ENCODE assay signal across 3 cellular contexts in genomic region chr16:85654251-85655115, GRCh38.
TF ChIP-seq lines count a peak whose summit lies in the region.

No MANE protein-coding gene starts in this region.

TF ChIP-seq in HCT116, 20 proteins besides CTCF, POLR2A, EP300 and RAD21 (continues in another document):
- TF ChIP-seq YY1 (IDR thresholded peaks at IDR 0.05; ENCODE audit: extremely low read depth, insufficient replicate concordance, low read depth, low read length) (no peak), ATF3 (IDR thresholded peaks at IDR 0.05) (no peak), SP1 (IDR thresholded peaks at IDR 0.05; ENCODE audit: low read depth) (no peak), ELF1 (IDR thresholded peaks at IDR 0.05; ENCODE audit: borderline replicate concordance, low read depth) (no peak), CEBPB (IDR thresholded peaks at IDR 0.05; ENCODE audit: low read depth) (no peak), ZFX (IDR thresholded peaks at IDR 0.05) (no peak), SIN3A (IDR thresholded peaks at IDR 0.05; ENCODE audit: low read depth) (no peak), EZH2phosphoT487 (IDR thresholded peaks at IDR 0.05; ENCODE audit: borderline replicate concordance) (no peak), JUND (IDR thresholded peaks at IDR 0.05) (no peak), TCF7L2 (IDR thresholded peaks at IDR 0.05; ENCODE audit: borderline replicate concordance, extremely low read depth, insufficient read depth, insufficient read length) (no peak), ZBTB33 (IDR thresholded peaks at IDR 0.05; ENCODE audit: extremely low read depth, insufficient replicate concordance, low read length) (no peak), ZNF274 (IDR thresholded peaks at IDR 0.05; ENCODE audit: low read depth, low read length) (no peak), EZH2 (IDR thresholded peaks at IDR 0.05) (no peak), CBX3 (IDR thresholded peaks at IDR 0.05; ENCODE audit: low read depth) (no peak), REST (IDR thresholded peaks at IDR 0.05; ENCODE audit: low read depth) (no peak), SRF (IDR thresholded peaks at IDR 0.05; ENCODE audit: low read depth) (no peak), EGR1 (IDR thresholded peaks at IDR 0.05; ENCODE audit: low read depth) (no peak)

TF ChIP-seq in PFSK-1, 5 proteins besides CTCF, POLR2A, EP300 and RAD21:
- TF ChIP-seq POLR2AphosphoS5 (IDR thresholded peaks at IDR 0.05; ENCODE audit: low read depth, low read length) = 0 out of 2 replicates have a peak, but pooled peaks have one; percentile 16
- no peak for TF ChIP-seq REST (IDR thresholded peaks at IDR 0.05; ENCODE audit: insufficient read depth in 1 of 2, low read depth in 2 of 2, low read length in 2 of 2)

TF ChIP-seq in H1, 55 proteins besides CTCF, POLR2A, EP300 and RAD21:
- TF ChIP-seq, protein P1, sequence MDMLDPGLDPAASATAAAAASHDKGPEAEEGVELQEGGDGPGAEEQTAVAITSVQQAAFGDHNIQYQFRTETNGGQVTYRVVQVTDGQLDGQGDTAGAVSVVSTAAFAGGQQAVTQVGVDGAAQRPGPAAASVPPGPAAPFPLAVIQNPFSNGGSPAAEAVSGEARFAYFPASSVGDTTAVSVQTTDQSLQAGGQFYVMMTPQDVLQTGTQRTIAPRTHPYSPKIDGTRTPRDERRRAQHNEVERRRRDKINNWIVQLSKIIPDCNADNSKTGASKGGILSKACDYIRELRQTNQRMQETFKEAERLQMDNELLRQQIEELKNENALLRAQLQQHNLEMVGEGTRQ (IDR thresholded peaks at IDR 0.05; ENCODE audit: low read length) = no peak
- TF ChIP-seq SP1 (IDR thresholded peaks at IDR 0.05; ENCODE audit: low read depth, low read length) = no peak
- no peak for TF ChIP-seq BRCA1 (IDR thresholded peaks at IDR 0.05; ENCODE audit: low read depth, low read length)
- no peak for TF ChIP-seq SP4 (IDR thresholded peaks at IDR 0.05; ENCODE audit: low read length)
- no peak for TF ChIP-seq HDAC2 (IDR thresholded peaks at IDR 0.05; ENCODE audit: borderline replicate concordance in 1 of 2, low read depth in 2 of 2, low read length in 2 of 2)
- TF ChIP-seq NRF1 (IDR thresholded peaks at IDR 0.05; ENCODE audit: low read depth, low read length) = no peak
- TF ChIP-seq BCL11A (IDR thresholded peaks at IDR 0.05; ENCODE audit: low read depth in 2 of 2, low read length in 2 of 2) = no peak
- no peak for TF ChIP-seq CTBP2 (IDR thresholded peaks at IDR 0.05; ENCODE audit: borderline replicate concordance, insufficient read depth, insufficient read length, low read length)
- TF ChIP-seq SP2 (IDR thresholded peaks at IDR 0.05; ENCODE audit: low read length) = no peak
- no peak for TF ChIP-seq CHD7 (IDR thresholded peaks at IDR 0.05; ENCODE audit: insufficient replicate concordance, low read length)
- no peak for TF ChIP-seq CBX8 (IDR thresholded peaks at IDR 0.05; ENCODE audit: borderline replicate concordance, low read depth, low read length)
- no peak for TF ChIP-seq RBBP5 (IDR thresholded peaks at IDR 0.05; ENCODE audit: borderline replicate concordance, low read depth, low read length)
- no peak for TF ChIP-seq EZH2 (IDR thresholded peaks at IDR 0.05; ENCODE audit: low read depth, low read length, severe bottlenecking)
- no peak for TF ChIP-seq KDM1A (IDR thresholded peaks at IDR 0.05; ENCODE audit: borderline replicate concordance, low read length)
- TF ChIP-seq SUZ12 (IDR thresholded peaks at IDR 0.05; ENCODE audit: low read length) = no peak
- TF ChIP-seq POLR2AphosphoS5 (IDR thresholded peaks at IDR 0.05; ENCODE audit: low read depth, low read length) = no peak
- TF ChIP-seq ASH2L (IDR thresholded peaks at IDR 0.05; ENCODE audit: low read length) = no peak
- TF ChIP-seq JUND (IDR thresholded peaks at IDR 0.05; ENCODE audit: low read length) = no peak
- TF ChIP-seq SAP30 (IDR thresholded peaks at IDR 0.05; ENCODE audit: insufficient read depth, insufficient replicate concordance, low read length) = no peak
